Comparison of ENCODE assay signal across 6 cellular contexts in the genomic region with DNA sequence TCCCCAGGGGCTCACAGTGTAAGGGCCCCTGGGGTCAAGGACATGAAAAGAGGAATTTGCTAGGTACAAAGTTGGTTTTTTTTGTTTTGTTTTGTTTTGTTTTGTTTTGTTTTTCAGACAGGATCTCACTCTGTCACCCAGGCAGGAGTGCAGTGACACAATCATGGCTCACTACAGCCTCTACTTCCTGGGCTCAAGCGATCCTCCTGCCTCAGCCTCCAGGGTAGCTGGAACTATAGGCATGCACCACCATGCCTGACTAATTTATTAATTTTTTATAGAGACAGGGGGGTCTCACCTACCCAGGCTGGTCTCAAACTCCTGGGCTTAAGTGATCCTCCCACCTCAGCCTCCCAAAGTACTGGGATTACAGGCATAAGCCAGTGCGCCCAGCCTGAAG. TPM values are rescaled to one million over a fixed set of nuclear protein-coding genes. Genes with fewer than 3 reads are reported as not detected.
"Had no signal": no experiment of that assay in that cellular context is flagged by ENCODE, and none has a peak within 500 bp of the region (broad histone marks: within the 10 kb centered on the region; RNA-seq: fewer than 3 reads in every experiment).

No MANE protein-coding gene starts in this region.

RNA-seq across cellular contexts. Expression of a gene that starts 42.5 kb away (rescaled TPM):
- total RNA-seq: activated CD4-positive, alpha-beta memory T cell treated with anti-CD3 and anti-CD28 coated beads for 36 hours; activated CD4-positive, alpha-beta T cell treated with anti-CD3 and anti-CD28 coated beads, Interleukin-2, amount 10 ng/mL, durations not matched to agents 24 days and 14 days; activated CD8-positive, alpha-beta memory T cell treated with anti-CD3 and anti-CD28 coated beads, Interleukin-2, amount 10 ng/mL, durations not matched to agents 7 days and 5 days; activated T-helper 1 cell treated with anti-CD3 and anti-CD28 coated beads, Interleukin-12 subunit alpha, Interleukin-12 subunit beta, Interleukin-2, Interleukin-4 antibody, amounts not matched to agents 30 ng/mL and 10 ng/mL and 1 ng/mL, durations not matched to agents 14 hours and 24 hours and 36 hours; activated T-helper 2 cell treated with anti-CD3 and anti-CD28 coated beads, Interferon-gamma antibody, Interleukin-2, Interleukin-4, amounts not matched to agents 10 μg/mL and 5 μg/mL and 100 μg/mL, durations not matched to agents 14 hours and 24 hours and 36 hours; T-helper 1 cell treated with Interleukin-12 subunit alpha and Interleukin-12 subunit beta and Interleukin-4 antibody, amounts not matched to agents 30 ng/mL and 1 ng/mL, for 36 hours had no signal
